In the genomic region with DNA sequence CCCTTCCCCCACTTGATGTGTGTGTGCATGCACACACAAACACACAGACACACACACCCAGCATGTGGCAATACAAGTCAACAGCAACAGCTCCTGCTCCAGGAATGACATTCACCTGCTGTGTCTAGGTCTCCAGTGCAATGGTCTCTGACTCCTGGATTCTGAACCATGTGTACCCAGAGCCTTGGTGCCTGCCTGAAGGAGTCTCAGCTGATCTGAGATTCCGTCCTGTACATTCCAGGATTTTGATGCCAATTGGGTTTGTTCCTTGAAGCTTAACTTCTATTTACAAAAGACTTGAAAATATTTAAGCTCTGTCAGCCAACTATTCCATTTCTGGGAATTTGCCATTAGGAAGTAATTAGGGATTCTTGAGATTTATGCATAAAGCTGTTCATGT, we compare ENCODE assay signal across 18 cellular contexts.
"Had no signal": no experiment of that assay in that cellular context is flagged by ENCODE, and none has a peak within 500 bp of the region (broad histone marks: within the 10 kb centered on the region; RNA-seq: fewer than 3 reads in every experiment).

No MANE protein-coding gene starts in this region.

- H3K9me3 ChIP-seq: ovary, psoas muscle, right lobe of liver, suprapubic skin, transverse colon had no signal

- ATAC-seq: left lobe of liver; natural killer cell; psoas muscle; right lobe of liver; stimulated activated naive B cell treated with anti-CD40 and anti-IgM and Interleukin-4, amounts not matched to agents 10 μg/mL and 1 μg/mL and 100 μg/mL, for 72 hours had no signal

- H3K27me3 ChIP-seq: dorsolateral prefrontal cortex, right lobe of liver, transverse colon had no signal

- H3K36me3 ChIP-seq: ovary, right lobe of liver, suprapubic skin, transverse colon had no signal

- H3K4me3 ChIP-seq: dorsolateral prefrontal cortex, ovary, psoas muscle, right lobe of liver, suprapubic skin, transverse colon had no signal

- DNase-seq: dorsolateral prefrontal cortex; effector CD4-positive, alpha-beta T cell; hypothalamus; immature natural killer cell; natural killer cell; occipital lobe; ovary; posterior cingulate gyrus; psoas muscle; retina; right lobe of liver; small intestine; stimulated activated CD4-positive, alpha-beta T cell treated with anti-CD3 and anti-CD28 coated beads, Interleukin-15, amount 100 ng/mL, for 24 hours; stimulated activated CD4-positive, alpha-beta T cell treated with anti-CD3 and anti-CD28 coated beads, Interleukin-2, amount 100 ng/mL, for 48 hours; stimulated activated naive B cell treated with anti-CD40 and anti-IgM and Interleukin-4, amounts not matched to agents 10 μg/mL and 1 μg/mL and 100 μg/mL, for 72 hours; transverse colon had no signal

- H3K4me1 ChIP-seq: psoas muscle, right lobe of liver had no signal

- H3K27ac ChIP-seq: dorsolateral prefrontal cortex, ovary, psoas muscle, right lobe of liver, suprapubic skin, transverse colon had no signal
